8 cellular contexts compared by ENCODE assay signal in the genomic region with DNA sequence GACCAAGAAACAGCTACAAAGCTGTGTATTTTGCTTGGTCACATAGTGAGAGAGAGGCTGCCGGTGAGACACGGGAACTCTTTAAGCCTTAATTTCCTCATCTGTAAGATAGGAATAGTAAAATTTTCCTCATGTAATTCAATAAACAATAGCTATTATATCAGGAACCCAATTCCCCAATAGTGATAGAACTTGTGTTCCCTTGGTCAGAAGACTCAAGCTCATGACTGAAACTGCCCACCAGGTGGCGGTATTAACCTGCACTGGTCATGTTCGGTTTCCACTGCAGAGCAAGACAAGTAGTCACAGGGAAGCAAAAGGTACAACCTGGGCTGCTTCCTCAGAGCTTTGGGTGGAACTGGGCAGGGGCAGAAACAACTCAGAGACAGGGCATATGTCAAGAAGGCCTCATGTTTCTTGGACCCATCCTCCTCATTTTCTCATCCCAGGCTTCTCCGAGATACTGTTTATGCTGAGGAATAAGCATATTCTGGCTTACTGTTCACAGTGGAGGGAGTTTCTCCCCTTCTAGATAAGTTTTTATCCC. TPM values are rescaled to one million over a fixed set of nuclear protein-coding genes. Genes with fewer than 3 reads are reported as not detected.
DNase-seq lines count a peak whose midpoint lies in the region; ATAC-seq, FAIRE-seq and TF ChIP-seq lines count a peak whose summit lies in the region.

No MANE protein-coding gene starts in this region.

- FAIRE-seq in H54 (lab: Jason Lieb, UNC), result no peak

- no peak overlapping the region for H3K9ac ChIP-seq in adipocyte (ENCODE audit: low read length)

- peak; percentile 90 for TF ChIP-seq CTCF in AG04450 (IDR thresholded peaks at IDR 0.05; ENCODE audit: low read depth, low read length)

- no peaks in the 10 kb centered on the region for H3K36me3 ChIP-seq in adipocyte (ENCODE audit: control insufficient read depth, insufficient read depth, low read length, severe bottlenecking)

- peak; percentile 19 to 20 for ATAC-seq in left cardiac atrium

- H3K27ac ChIP-seq in AG04450 (ENCODE audit: low read depth, low read length), result no peak overlapping the region

- intact Hi-C loops in left cardiac atrium (cut with DNase I), result loop anchor here (2.0 to 10.0 kb wide), 3 partner anchors 52 to 72 kb away; a partner anchor contains a TSS

- DNase-seq in AG04450 (ENCODE audit: low read depth, low spot score) (peak; percentile 75), GM19240 (ENCODE audit: insufficient read length, low spot score) (peak; percentile 82), NCI-H187 (lab: John Stamatoyannopoulos, UW) (peak; percentile 71 to 76), T-helper 1 cell (peak; percentile 62 to 90 (median 81)), adipocyte (ENCODE audit: low read depth) (peak; percentile 95), left cardiac atrium (peak; percentile 88), renal cortical epithelial cell (ENCODE audit: low read depth) (peak; percentile 81), H54 (ENCODE audit: insufficient read length, low spot score) (no peak)

- POLR2A ChIA-PET in AG04450 (lab: Yijun Ruan, JAX), result interaction anchor here (0.5 to 1.2 kb wide), 6 partner anchors 8 to 82 kb away, joined by 3 to 17 read pairs (median 3); a partner anchor contains a TSS

- peaks cover 5% of the 10 kb centered on the region for H3K4me1 ChIP-seq in adipocyte (ENCODE audit: control insufficient read depth, insufficient read depth, low read length)

- H3K27me3 ChIP-seq in AG04450 (ENCODE audit: control insufficient read depth, insufficient read depth, low read length) (no peaks in the 10 kb centered on the region), adipocyte (replicated peaks; ENCODE audit: control insufficient read depth, insufficient read depth, low read length) (no peaks in the 10 kb centered on the region)

- peaks cover 6% of the 10 kb centered on the region; the same call in 1 of the 2 replicates for H3K9me3 ChIP-seq in AG04450 (ENCODE audit: control insufficient read depth, insufficient read depth, low read length)
- H3K9me3 ChIP-seq in adipocyte (ENCODE audit: control insufficient read depth, low read length), result no peaks in the 10 kb centered on the region

- no peak overlapping the region for H3K4me3 ChIP-seq in AG04450 (ENCODE audit: low read depth, low read length)
- no peak overlapping the region for H3K4me3 ChIP-seq in adipocyte (ENCODE audit: low read length)

- CTCF ChIA-PET in AG04450 (lab: Charles Lee), result interaction anchor here (0.6 to 8.7 kb wide), 58 partner anchors 10 to 1754 kb away, joined by 3 to 262 read pairs (median 6); a partner anchor contains a TSS

- no peak for TF ChIP-seq POLR2A in H54 (IDR thresholded peaks at IDR 0.05; ENCODE audit: low read depth, low read length)

RNA-seq across cellular contexts. Expression of a gene that starts 4.2 kb away (rescaled TPM):
- 77.0 and 82.9 TPM in 2 replicates for polyA plus RNA-seq in AG04450 (2011; rRNA removed)
- 121 and 131 TPM in 2 replicates for polyA minus RNA-seq in AG04450 (2011; rRNA and poly(A)+ RNA removed)
- total RNA-seq in left cardiac atrium (1 to 10 TPM; 7.0 to 8.0 TPM), renal cortical epithelial cell (161 and 189 TPM in 2 replicates)

RNA-seq across cellular contexts. Expression of a gene that starts 23.4 kb away (rescaled TPM):
- 7.8 and 8.4 TPM in 2 replicates for polyA plus RNA-seq in AG04450 (2011; rRNA removed)
- polyA minus RNA-seq in AG04450 (2011; rRNA and poly(A)+ RNA removed), result 9.9 and 18.3 TPM in 2 replicates
- total RNA-seq in left cardiac atrium (1 to 10 TPM; 3.9 to 4.7 TPM), renal cortical epithelial cell (6.3 and 16.2 TPM in 2 replicates)

RNA-seq across cellular contexts. Expression of a gene that starts 29.7 kb away (rescaled TPM):
- polyA plus RNA-seq in AG04450 (2011; rRNA removed), result 22.7 and 25.4 TPM in 2 replicates
- 11.1 and 18.0 TPM in 2 replicates for polyA minus RNA-seq in AG04450 (2011; rRNA and poly(A)+ RNA removed)
- total RNA-seq in left cardiac atrium (10 to 100 TPM; 17.2 to 23.9 TPM), renal cortical epithelial cell (17.2 and 36.8 TPM in 2 replicates)

RNA-seq across cellular contexts. Expression of a gene that starts 48.1 kb away (rescaled TPM):
- polyA plus RNA-seq in AG04450 (2011; rRNA removed), result 282 and 292 TPM in 2 replicates
- 170 and 211 TPM in 2 replicates for polyA minus RNA-seq in AG04450 (2011; rRNA and poly(A)+ RNA removed)
- 100 to 1,000 TPM in 1 of 2 donors, 10 to 100 TPM in 1; 98.1 to 114 TPM for total RNA-seq in left cardiac atrium
- 167 and 251 TPM in 2 replicates for total RNA-seq in renal cortical epithelial cell

RNA-seq across cellular contexts. Expression of a gene that starts 55.4 kb away (rescaled TPM):
- polyA plus RNA-seq in AG04450 (2011; rRNA removed), result not detected in 2 replicates
- polyA minus RNA-seq in AG04450 (2011; rRNA and poly(A)+ RNA removed), result not detected in 2 replicates
- not detected for total RNA-seq in left cardiac atrium
- not detected in 2 replicates for total RNA-seq in renal cortical epithelial cell

Comparison
In these comparisons a context has a peak if more than half of its experiments do, and no peak if none do; other contexts are left out.
1. RNA of a gene that starts 4.2 kb away (total RNA-seq): 161 to 189 TPM in renal cortical epithelial cell; 7.0 to 8.0 TPM in left cardiac atrium; every median in the first group is over 10 times any median in the second.